8 cellular contexts compared by ENCODE assay signal in the genomic region with DNA sequence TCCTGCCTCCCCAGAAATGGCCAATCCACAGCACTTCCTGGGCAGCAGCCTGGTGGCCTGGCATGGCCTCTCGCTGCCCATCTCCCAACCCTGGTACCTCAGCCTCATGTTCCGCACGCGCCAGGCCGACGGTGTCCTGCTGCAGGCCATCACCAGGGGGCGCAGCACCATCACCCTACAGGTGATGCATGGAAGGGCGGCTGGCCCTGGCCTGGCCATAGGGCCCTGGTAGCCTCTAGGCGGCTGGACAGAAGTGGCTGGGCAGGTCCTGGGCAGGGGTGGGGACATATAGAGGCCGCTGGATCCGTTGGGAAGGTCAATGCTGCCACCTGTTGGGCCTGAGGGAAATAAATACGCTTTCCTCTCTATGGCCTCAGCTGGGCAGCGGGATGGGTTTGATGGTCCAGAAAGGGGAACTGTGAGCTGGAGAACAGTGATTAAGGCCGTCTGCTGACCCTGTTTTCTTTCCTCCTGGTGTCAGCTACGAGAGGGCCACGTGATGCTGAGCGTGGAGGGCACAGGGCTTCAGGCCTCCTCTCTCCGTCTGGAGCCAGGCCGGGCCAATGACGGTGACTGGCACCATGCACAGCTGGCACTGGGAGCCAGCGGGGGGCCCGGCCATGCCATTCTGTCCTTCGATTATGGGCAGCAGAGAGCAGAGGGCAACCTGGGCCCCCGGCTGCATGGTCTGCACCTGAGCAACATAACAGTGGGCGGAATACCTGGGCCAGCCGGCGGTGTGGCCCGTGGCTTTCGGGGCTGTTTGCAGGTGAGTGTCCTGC. TPM values are rescaled to one million over a fixed set of nuclear protein-coding genes. Genes with fewer than 3 reads are reported as not detected.
DNase-seq lines count a peak whose midpoint lies in the region; ATAC-seq and TF ChIP-seq lines count a peak whose summit lies in the region.

No MANE protein-coding gene starts in this region.

- peak; percentile 40 to 42 for DNase-seq in NOMO-1 (lab: John Stamatoyannopoulos, UW; ENCODE audit: unreplicated experiment in 2 of 2)
- DNase-seq in NOMO-1 treated with dmso at 0.1 percent for 144 hours (lab: John Stamatoyannopoulos, UW; ENCODE audit: unreplicated experiment): no peak
- DNase-seq in SHP77 (lab: John Stamatoyannopoulos, UW): peak; percentile 87 to 89
- DNase-seq in activated T-helper 9 cell treated with anti-CD3 and anti-CD28 coated beads, Interleukin-2, amount 50 U/mL, for 16 hours (ENCODE audit: low read depth): peak; percentile 64
- DNase-seq in fibroblast of pulmonary artery (ENCODE audit: low read depth): peak; percentile 85
- DNase-seq in neuronal stem cell (ENCODE audit: low spot score): peak; percentile 75
- peak in 48 of 49 donors; percentile 52 to 92 (median 80) for DNase-seq in substantia nigra (lab: John Stamatoyannopoulos, UW)

- WGBS in neuronal stem cell (ENCODE audit: extremely low coverage in 2 of 2, insufficient read length in 2 of 2, insufficient replicate concordance in 1 of 2), 2 donors: no CpG with 5 or more reads among the region's 29 CpGs

- ATAC-seq in HG03354 (IDR thresholded peaks at IDR 0.05; ENCODE audit: poor library complexity, severe bottlenecking, unreplicated experiment): peak; percentile 89

- H3K79me1 ChIP-seq in neuronal stem cell (ENCODE audit: low read depth, low read length): peaks cover 16% of the 10 kb centered on the region

- H2AFZ ChIP-seq in neuronal stem cell (ENCODE audit: low read length): no peak overlapping the region

- peak overlapping the region; percentile 77 for H2BK120ac ChIP-seq in neuronal stem cell (ENCODE audit: low read depth, low read length)

- peak overlapping the region; percentile 63 for H3K9ac ChIP-seq in neuronal stem cell (ENCODE audit: low read depth, low read length, poor library complexity)

- H2AK5ac ChIP-seq in neuronal stem cell (ENCODE audit: low read depth, low read length): peak overlapping the region; percentile 94

- no peak overlapping the region for H2BK5ac ChIP-seq in neuronal stem cell (ENCODE audit: low read length)

- peak overlapping the region; percentile 84 for H3K18ac ChIP-seq in neuronal stem cell (ENCODE audit: low read length)

- peak; percentile 98 for TF ChIP-seq CTCF in fibroblast of pulmonary artery (IDR thresholded peaks at IDR 0.05; ENCODE audit: low read length, missing control alignments)

- H3K23ac ChIP-seq in neuronal stem cell (ENCODE audit: low read depth, low read length, poor library complexity): no peak overlapping the region

- H3K14ac ChIP-seq in neuronal stem cell (ENCODE audit: low read length): no peak overlapping the region

- H3K27me3 ChIP-seq in neuronal stem cell (ENCODE audit: control insufficient read depth in 3 of 3, insufficient read depth in 3 of 3, low read depth in 1 of 3, low read length in 3 of 3): no peaks in the 10 kb centered on the region

- peaks cover 75 to 90% of the 10 kb centered on the region in 2 donors for H3K36me3 ChIP-seq in neuronal stem cell (replicated peaks in 1 of 2; ENCODE audit: control insufficient read depth in 2 of 2, insufficient read depth in 2 of 2, low read length in 2 of 2)

- H4K8ac ChIP-seq in neuronal stem cell (ENCODE audit: low read depth, low read length): peak overlapping the region; percentile 66

- peak overlapping the region; percentile 74 for H2BK15ac ChIP-seq in neuronal stem cell (ENCODE audit: low read length)

- H3K4me3 ChIP-seq in fibroblast of pulmonary artery (replicated peaks; ENCODE audit: low read depth, low read length) (no peak overlapping the region), neuronal stem cell (ENCODE audit: low read length in 2 of 2) (no peak overlapping the region)

- peaks cover 19 to 23% of the 10 kb centered on the region in 2 donors for H3K4me1 ChIP-seq in neuronal stem cell (ENCODE audit: control insufficient read depth in 2 of 2, insufficient read depth in 1 of 2, low read depth in 1 of 2, low read length in 2 of 2)

- H2BK12ac ChIP-seq in neuronal stem cell (ENCODE audit: low read length): no peak overlapping the region

- H3K9me3 ChIP-seq in neuronal stem cell (replicated peaks in 1 of 2; ENCODE audit: control insufficient read depth in 2 of 2, insufficient read depth in 1 of 2, low read depth in 1 of 2, low read length in 2 of 2): peaks cover 0 to 2% of the 10 kb centered on the region in 2 donors

- H4K91ac ChIP-seq in neuronal stem cell (ENCODE audit: low read depth, low read length, poor library complexity): no peak overlapping the region

- H3K27ac ChIP-seq in neuronal stem cell (replicated peaks; ENCODE audit: low read length): no peak overlapping the region
- peak overlapping the region; percentile 98 for H3K27ac ChIP-seq in substantia nigra (ENCODE audit: low read depth, low read length, poor library complexity, severe bottlenecking)

- H3K4ac ChIP-seq in neuronal stem cell (ENCODE audit: low read length): peak overlapping the region; percentile 71

- H3K4me2 ChIP-seq in neuronal stem cell (ENCODE audit: insufficient read depth, low read length, poor library complexity, severe bottlenecking): no peak overlapping the region

RNA-seq across cellular contexts. Expression of gene CELSR2, which starts 14.4 kb away (rescaled TPM):
- polyA plus RNA-seq in neuronal stem cell (2013, experiment 1 of 2): 40.0 TPM
- 41.0 TPM for polyA plus RNA-seq in neuronal stem cell (2013, experiment 2 of 2)

RNA-seq across cellular contexts. Expression of gene PSRC1, which starts 19.2 kb away (rescaled TPM):
- polyA plus RNA-seq in neuronal stem cell (2013, experiment 1 of 2): 118 TPM
- polyA plus RNA-seq in neuronal stem cell (2013, experiment 2 of 2): 115 TPM

RNA-seq across cellular contexts. Expression of gene MYBPHL, which starts 43.0 kb away (rescaled TPM):
- polyA plus RNA-seq in neuronal stem cell (2013, experiment 1 of 2): 0.13 TPM
- 0.29 TPM for polyA plus RNA-seq in neuronal stem cell (2013, experiment 2 of 2)

RNA-seq across cellular contexts. Expression of gene SARS1, which starts 50.1 kb away (rescaled TPM):
- polyA plus RNA-seq in neuronal stem cell (2013, experiment 1 of 2): 110 TPM
- polyA plus RNA-seq in neuronal stem cell (2013, experiment 2 of 2): 109 TPM
